In the genomic region with DNA sequence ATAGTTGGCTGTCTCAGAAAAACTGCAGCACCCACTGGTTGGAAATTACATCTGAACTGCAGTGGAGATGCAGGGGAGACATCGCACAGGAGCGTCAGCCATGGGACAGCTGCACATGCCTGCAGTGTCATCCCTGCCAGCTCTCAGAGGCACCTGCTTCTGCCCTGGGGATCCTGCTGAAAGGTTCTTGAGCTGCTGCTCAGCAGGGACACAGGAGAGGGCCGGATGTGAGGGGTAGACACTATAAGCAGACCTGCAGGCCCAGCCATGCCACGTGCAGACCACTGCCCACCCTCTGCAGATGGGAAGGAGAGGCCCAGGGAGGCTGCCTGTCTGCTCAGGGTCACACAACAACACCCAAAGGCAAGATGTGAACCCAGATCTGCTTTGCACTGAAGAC, we compare ENCODE assay signal across 18 cellular contexts.
DNase-seq lines count a peak whose midpoint lies in the region; ATAC-seq, FAIRE-seq and TF ChIP-seq lines count a peak whose summit lies in the region.
"Had no signal": no experiment of that assay in that cellular context is flagged by ENCODE, and none has a peak within 500 bp of the region (broad histone marks: within the 10 kb centered on the region; RNA-seq: fewer than 3 reads in every experiment).

No MANE protein-coding gene starts in this region.

- H3K36me3 ChIP-seq in H1 (ENCODE audit: control insufficient read depth in 2 of 4, insufficient read depth in 4 of 4, low read length in 3 of 4), result no peaks in the 10 kb centered on the region
- H3K36me3 ChIP-seq: BLaER1 had no signal

- CTCF ChIA-PET in H1 (lab: Charles Lee; ENCODE audit: partially characterized antibody), result no interaction called here

- no peaks in the 10 kb centered on the region for H3K79me1 ChIP-seq in H1 (ENCODE audit: low read depth, low read length)

- H3K27ac ChIP-seq in H1 (ENCODE audit: low read depth, low read length), result no peak overlapping the region
- H3K27ac ChIP-seq: BLaER1, C4-2B had no signal

- no peak overlapping the region for H3K14ac ChIP-seq in H1 (ENCODE audit: insufficient read length)

- H2BK120ac ChIP-seq in H1 (replicated peaks; ENCODE audit: low read depth, low read length), result no peak overlapping the region

- no peak overlapping the region for H3K9ac ChIP-seq in H1 (replicated peaks in 1 of 4; ENCODE audit: extremely low read depth in 1 of 4, low read depth in 3 of 4, low read length in 3 of 4)
- H3K9ac ChIP-seq: BLaER1 had no signal

- 0 out of 7 replicates have a peak, but pooled peaks cover 0 to under 1% (median 0%) of the 10 kb centered on the region in 4 experiments for H3K4me1 ChIP-seq in H1 (replicated peaks in 1 of 4; ENCODE audit: control insufficient read depth in 3 of 4, insufficient read depth in 4 of 4, low read length in 3 of 4)
- H3K4me1 ChIP-seq: Caco-2 had no signal

- no peak for TF ChIP-seq EP300 in H1 (IDR thresholded peaks at IDR 0.05; ENCODE audit: borderline replicate concordance in 1 of 2, low read depth in 2 of 2, low read length in 2 of 2)

- H3K79me2 ChIP-seq in H1 (ENCODE audit: control insufficient read depth in 1 of 2, insufficient read depth in 2 of 2, low read length in 2 of 2), result no peaks in the 10 kb centered on the region

- H3K4ac ChIP-seq in H1 (replicated peaks; ENCODE audit: insufficient read length, low read depth, low read length), result no peak overlapping the region

- no peak overlapping the region for H3K18ac ChIP-seq in H1 (ENCODE audit: extremely low read depth, low read length)

- TF ChIP-seq CTCF in H1 (IDR thresholded peaks at IDR 0.05; ENCODE audit: control extremely low read depth in 1 of 3, insufficient read depth in 1 of 3, low read depth in 1 of 3, low read length in 3 of 3), result no peak

- no peaks in the 10 kb centered on the region for H4K20me1 ChIP-seq in H1 (replicated peaks in 1 of 2; ENCODE audit: control insufficient read depth in 1 of 2, insufficient read depth in 2 of 2, low read length in 2 of 2)
- H4K20me1 ChIP-seq: BLaER1 had no signal

- no peak overlapping the region for H2BK12ac ChIP-seq in H1 (ENCODE audit: low read depth, low read length)

- no peak overlapping the region for H2AFZ ChIP-seq in H1 (ENCODE audit: low read length)

- TF ChIP-seq POLR2A in H1 (IDR thresholded peaks at IDR 0.05; ENCODE audit: control extremely low read depth in 1 of 2, low read depth in 2 of 2, low read length in 2 of 2), result no peak

- no peak overlapping the region for H2BK20ac ChIP-seq in H1 (ENCODE audit: low read length)

- H4K8ac ChIP-seq in H1 (ENCODE audit: extremely low read depth, insufficient read depth, low read length), result no peak overlapping the region

- POLR2A ChIA-PET in H1 (lab: Charles Lee; ENCODE audit: partially characterized antibody), result interaction anchor here (1.2 kb wide), 1 partner anchor 17 kb away, joined by 3 read pairs; no protein-coding TSS in a partner anchor

- peak; percentile 16 for DNase-seq in NCI-H345 (lab: John Stamatoyannopoulos, UW)
- no peak for DNase-seq in NCI-H345 treated with DMSO at 0.1 percent for 48 hours (lab: John Stamatoyannopoulos, UW; ENCODE audit: unreplicated experiment)
- DNase-seq in H1 (ENCODE audit: low read depth in 1 of 2, low spot score in 2 of 2), result no peak
- peak; percentile 38 for DNase-seq in islet precursor cell
- DNase-seq in activated T-cell treated with anti-CD3 and anti-CD28 coated beads, Interleukin-2, amount 50 U/mL, for 48 hours, result no peak
- DNase-seq: Caco-2; CD4-positive, CD25-positive, alpha-beta regulatory T cell; CD8-positive, alpha-beta T cell; DMS153; DND-41; GOT3; H7; HCEC 1CT had no signal

- no peak overlapping the region for H2AK5ac ChIP-seq in H1 (ENCODE audit: low read depth, low read length)

- no peak overlapping the region for H3K56ac ChIP-seq in H1 (replicated peaks; ENCODE audit: insufficient read length, low read depth, low read length)

- no peak overlapping the region for H2BK15ac ChIP-seq in H1 (ENCODE audit: low read length)

- no peak for TF ChIP-seq RAD21 in H1 (IDR thresholded peaks at IDR 0.05 in 1 of 2, conservative IDR thresholded peaks at IDR 0.05 in 1 of 2; ENCODE audit: low read depth in 2 of 2, low read length in 2 of 2)

- no peak overlapping the region for H3K4me3 ChIP-seq in H1 (ENCODE audit: extremely low read depth in 1 of 4, insufficient read depth in 2 of 4, low read depth in 3 of 4, low read length in 4 of 4)
- H3K4me3 ChIP-seq: BLaER1 had no signal

- 85% methylated on average over 4 of the region's 4 CpGs; no CpG with 5 or more reads in 1 of the 2 experiments for WGBS in H1 (ENCODE audit: extremely low coverage in 1 of 2, insufficient coverage in 1 of 2, insufficient read length in 1 of 2, insufficient replicate concordance in 2 of 2, low coverage in 1 of 2, low lambda C conversion rate in 2 of 2, missing lambda C conversion rate in 1 of 2), 2 experiments

- no peaks in the 10 kb centered on the region for H3K27me3 ChIP-seq in H1 (replicated peaks in 1 of 4; ENCODE audit: control insufficient read depth in 3 of 4, extremely low read depth in 1 of 4, insufficient read depth in 3 of 4, low read length in 3 of 4)
- H3K27me3 ChIP-seq: BLaER1 had no signal

- no peak for FAIRE-seq in H1 (lab: Jason Lieb, UNC)
- FAIRE-seq: G401.6, GM12892 had no signal

- no peak overlapping the region for H4K5ac ChIP-seq in H1 (ENCODE audit: insufficient read length, low read depth, low read length)

- ATAC-seq in HG03469 (IDR thresholded peaks at IDR 0.05; ENCODE audit: unreplicated experiment), result no peak
- ATAC-seq: CD8-positive, alpha-beta T cell had no signal

- H3K23ac ChIP-seq in H1 (ENCODE audit: insufficient read length), result no peak overlapping the region

- peaks cover 2 to 13% of the 10 kb centered on the region in 2 experiments for H3K9me3 ChIP-seq in H1 (ENCODE audit: insufficient read depth in 2 of 2, low read depth in 1 of 2, low read length in 1 of 2)

- H4K91ac ChIP-seq in H1 (replicated peaks; ENCODE audit: insufficient read length, low read length), result peak overlapping the region; percentile 19

- no peak overlapping the region for H2BK5ac ChIP-seq in H1 (ENCODE audit: low read depth, low read length)

- H3K23me2 ChIP-seq in H1 (ENCODE audit: low read depth, low read length), result peaks cover 2% of the 10 kb centered on the region; the same call in 1 of the 2 replicates

- no peak overlapping the region for H3K4me2 ChIP-seq in H1 (ENCODE audit: insufficient read depth in 1 of 2, low read depth in 2 of 2, low read length in 2 of 2)
- H3K4me2 ChIP-seq: BLaER1 had no signal

TF ChIP-seq in H1, 55 proteins besides CTCF, POLR2A, EP300 and RAD21:
- TF ChIP-seq CHD2 (IDR thresholded peaks at IDR 0.05; ENCODE audit: low read length), result no peak
- no peak for TF ChIP-seq TEAD4 (IDR thresholded peaks at IDR 0.05; ENCODE audit: low read depth, low read length)

Comparison
In these comparisons a context has a peak if more than half of its experiments do, and no peak if none do; other contexts are left out.
1. DNase-seq: peak in NCI-H345 (single experiment) and islet precursor cell (single experiment); none in NCI-H345 treated with DMSO at 0.1 percent for 48 hours (single experiment), H1 (0 of 2) and activated T-cell treated with anti-CD3 and anti-CD28 coated beads, Interleukin-2, amount 50 U/mL, for 48 hours (0 of 2).